ENCODE assay signal across 12 cellular contexts in genomic region chr11:801097-801780, GRCh38. TPM values are rescaled to one million over a fixed set of nuclear protein-coding genes. Genes with fewer than 3 reads are reported as not detected.
"Had no signal": no experiment of that assay in that cellular context is flagged by ENCODE, and none has a peak within 500 bp of the region (broad histone marks: within the 10 kb centered on the region; RNA-seq: fewer than 3 reads in every experiment).

No MANE protein-coding gene starts in this region.

- ATAC-seq: esophagus mucosa; stimulated activated naive CD8-positive, alpha-beta T cell treated with anti-CD3 and anti-CD28 coated beads, Interleukin-15, amount 100 ng/mL, for 72 hours had no signal

- H3K36me3 ChIP-seq: cardiac muscle cell had no signal

- H3K27me3 Mint-ChIP-seq: activated CD4-positive, alpha-beta memory T cell treated with anti-CD3 and anti-CD28 coated beads, Interleukin-2, amount 10 ng/mL, durations not matched to agents 7 days and 5 days; stimulated activated naive CD8-positive, alpha-beta T cell treated with anti-CD3 and anti-CD28 coated beads, Interleukin-15, amount 100 ng/mL, for 72 hours had no signal

- H3K27ac Mint-ChIP-seq: activated CD4-positive, alpha-beta memory T cell treated with anti-CD3 and anti-CD28 coated beads, Interleukin-2, amount 10 ng/mL, durations not matched to agents 7 days and 5 days had no signal

- H3K4me3 Mint-ChIP-seq: activated CD4-positive, alpha-beta memory T cell treated with anti-CD3 and anti-CD28 coated beads, Interleukin-2, amount 10 ng/mL, durations not matched to agents 7 days and 5 days; stimulated activated naive CD8-positive, alpha-beta T cell treated with anti-CD3 and anti-CD28 coated beads, Interleukin-15, amount 100 ng/mL, for 72 hours had no signal

- H3K9me3 Mint-ChIP-seq: activated CD4-positive, alpha-beta memory T cell treated with anti-CD3 and anti-CD28 coated beads, Interleukin-2, amount 10 ng/mL, durations not matched to agents 7 days and 5 days; stimulated activated naive CD8-positive, alpha-beta T cell treated with anti-CD3 and anti-CD28 coated beads, Interleukin-15, amount 100 ng/mL, for 72 hours had no signal

- H3K9me3 ChIP-seq: testis had no signal

- H3K27me3 ChIP-seq: cardiac muscle cell, testis had no signal

- H3K27ac ChIP-seq: cardiac muscle cell, parathyroid adenoma, testis had no signal

- H3K4me3 ChIP-seq: cardiac muscle cell, testis had no signal

- DNase-seq: activated CD4-positive, alpha-beta memory T cell treated with anti-CD3 and anti-CD28 coated beads, Interleukin-2, amount 10 ng/mL, durations not matched to agents 7 days and 5 days; activated CD4-positive, alpha-beta T cell treated with anti-CD3 and anti-CD28 coated beads for 1 hour; activated T-cell treated with anti-CD3 and anti-CD28 coated beads, Interleukin-2, amount 50 U/mL, for 48 hours; stimulated activated CD4-positive, alpha-beta T cell treated with anti-CD3 and anti-CD28 coated beads, Interleukin-15, amount 100 ng/mL, for 24 hours; stimulated activated CD4-positive, alpha-beta T cell treated with anti-CD3 and anti-CD28 coated beads, Interleukin-4, amount 100 ng/mL, for 24 hours; stimulated activated naive CD8-positive, alpha-beta T cell treated with anti-CD3 and anti-CD28 coated beads, Interleukin-15, amount 100 ng/mL, for 72 hours; T1000; testis had no signal

RNA-seq across cellular contexts. Expression of gene CEND1, which starts 11.3 kb away (rescaled TPM):
- total RNA-seq: esophagus mucosa, lower leg skin had no signal
